Comparison of ENCODE assay signal across 11 cellular contexts in genomic region chr10:12067336-12067735, GRCh38. TPM values are rescaled to one million over a fixed set of nuclear protein-coding genes. Genes with fewer than 3 reads are reported as not detected.
DNase-seq lines count a peak whose midpoint lies in the region; ATAC-seq, FAIRE-seq and TF ChIP-seq lines count a peak whose summit lies in the region.
"Had no signal": no experiment of that assay in that cellular context is flagged by ENCODE, and none has a peak within 500 bp of the region (broad histone marks: within the 10 kb centered on the region; RNA-seq: fewer than 3 reads in every experiment).

No MANE protein-coding gene starts in this region.

- H3K27ac ChIP-seq in left lung (no peak overlapping the region), neural progenitor cell (no peak overlapping the region)

- DNase-seq in activated CD4-positive, alpha-beta memory T cell treated with anti-CD3 and anti-CD28 coated beads for 36 hours, result no peak
- DNase-seq in activated CD4-positive, alpha-beta memory T cell treated with anti-CD3 and anti-CD28 coated beads, Interleukin-2, amount 10 ng/mL, durations not matched to agents 7 days and 5 days, result no peak
- DNase-seq in RCC 7860 (ENCODE audit: low spot score) (peak; percentile 97), epithelial cell of esophagus (ENCODE audit: low read depth) (peak; percentile 85), skeletal muscle cell (ENCODE audit: low read depth) (peak; percentile 30), left lung (no peak), GM12891 (ENCODE audit: insufficient read length, low spot score) (no peak), neural progenitor cell (ENCODE audit: low spot score) (no peak)
- DNase-seq: activated B cell treated with CpG ODN at 0.5 μM for 24 hours, small intestine had no signal

- FAIRE-seq in RCC 7860 (lab: Jason Lieb, UNC) (peak; percentile 95), GM12891 (lab: Jason Lieb, UNC) (no peak)
- FAIRE-seq: small intestine had no signal

- peaks cover 36% of the 10 kb centered on the region for H3K79me2 ChIP-seq in neural progenitor cell (ENCODE audit: low read depth)

- H2AFZ ChIP-seq in neural progenitor cell (replicated peaks), result no peak overlapping the region

- H3K27me3 ChIP-seq in left lung, result no peaks in the 10 kb centered on the region
- H3K27me3 ChIP-seq in neural progenitor cell, result no peaks in the 10 kb centered on the region

- H3K9me3 ChIP-seq in left lung (no peaks in the 10 kb centered on the region), neural progenitor cell (ENCODE audit: low read depth) (no peaks in the 10 kb centered on the region)

- no peak overlapping the region for H3K4me3 Mint-ChIP-seq in activated CD4-positive, alpha-beta memory T cell treated with anti-CD3 and anti-CD28 coated beads for 36 hours
- no peak overlapping the region for H3K4me3 Mint-ChIP-seq in activated CD4-positive, alpha-beta memory T cell treated with anti-CD3 and anti-CD28 coated beads, Interleukin-2, amount 10 ng/mL, durations not matched to agents 7 days and 5 days
- H3K4me3 Mint-ChIP-seq in neural progenitor cell, result no peak overlapping the region

- H3K4me2 ChIP-seq in neural progenitor cell, result no peak overlapping the region

- H3K4me3 ChIP-seq in epithelial cell of esophagus (ENCODE audit: low read length) (no peak overlapping the region), skeletal muscle cell (ENCODE audit: low read depth, low read length) (no peak overlapping the region), left lung (no peak overlapping the region), neural progenitor cell (no peak overlapping the region)

- H3K9ac ChIP-seq in neural progenitor cell, result no peak overlapping the region

- H4K20me1 ChIP-seq in neural progenitor cell (ENCODE audit: low read depth), result peaks cover 3% of the 10 kb centered on the region

- no peaks in the 10 kb centered on the region for H3K9me3 Mint-ChIP-seq in activated CD4-positive, alpha-beta memory T cell treated with anti-CD3 and anti-CD28 coated beads for 36 hours
- no peaks in the 10 kb centered on the region for H3K9me3 Mint-ChIP-seq in activated CD4-positive, alpha-beta memory T cell treated with anti-CD3 and anti-CD28 coated beads, Interleukin-2, amount 10 ng/mL, durations not matched to agents 7 days and 5 days
- peaks cover 2% of the 10 kb centered on the region for H3K9me3 Mint-ChIP-seq in neural progenitor cell
- H3K9me3 Mint-ChIP-seq: activated B cell treated with CpG ODN at 0.5 μM for 24 hours; activated naive CD4-positive, alpha-beta T cell treated with anti-CD3 and anti-CD28 coated beads, Interleukin-2, amount 50 U/mL, for 72 hours had no signal

- peak overlapping the region; percentile 8 for H3K27ac Mint-ChIP-seq in activated CD4-positive, alpha-beta memory T cell treated with anti-CD3 and anti-CD28 coated beads for 36 hours
- H3K27ac Mint-ChIP-seq in activated CD4-positive, alpha-beta memory T cell treated with anti-CD3 and anti-CD28 coated beads, Interleukin-2, amount 10 ng/mL, durations not matched to agents 7 days and 5 days, result no peak overlapping the region
- no peak overlapping the region for H3K27ac Mint-ChIP-seq in neural progenitor cell
- H3K27ac Mint-ChIP-seq: activated B cell treated with CpG ODN at 0.5 μM for 24 hours had no signal

- no peaks in the 10 kb centered on the region for H3K36me3 Mint-ChIP-seq in activated CD4-positive, alpha-beta memory T cell treated with anti-CD3 and anti-CD28 coated beads for 36 hours
- H3K36me3 Mint-ChIP-seq in activated CD4-positive, alpha-beta memory T cell treated with anti-CD3 and anti-CD28 coated beads, Interleukin-2, amount 10 ng/mL, durations not matched to agents 7 days and 5 days (ENCODE audit: low read depth), result peaks cover 3% of the 10 kb centered on the region
- H3K36me3 Mint-ChIP-seq in neural progenitor cell, result peaks cover 4% of the 10 kb centered on the region

- H3K4me1 ChIP-seq in left lung (peaks cover 6 to 20% of the 10 kb centered on the region in 2 donors), neural progenitor cell (peaks cover 4% of the 10 kb centered on the region)

- POLR2A ChIA-PET in activated CD4-positive, alpha-beta memory T cell treated with anti-CD3 and anti-CD28 coated beads for 36 hours (lab: Charles Lee), result interaction anchor here (1.0 to 1.1 kb wide), 2 partner anchors 24 to 55 kb away, joined by 3 to 5 read pairs; partner anchors contain the start of gene UPF2
- POLR2A ChIA-PET in activated CD4-positive, alpha-beta memory T cell treated with anti-CD3 and anti-CD28 coated beads, Interleukin-2, amount 10 ng/mL, durations not matched to agents 7 days and 5 days (lab: Charles Lee), result interaction anchor here (0.9 to 3.7 kb wide), 2 partner anchors 25 to 29 kb away, joined by 3 to 30 read pairs; partner anchors contain the start of gene UPF2

- intact Hi-C loops in activated CD4-positive, alpha-beta memory T cell treated with anti-CD3 and anti-CD28 coated beads for 36 hours (cut with micrococcal nuclease), result loop anchor here (1.0 to 5.0 kb wide), 2 partner anchors 14 to 130 kb away; partner anchors contain the start of genes CDC123 and NUDT5
- intact Hi-C loops in left lung (cut with DNase I), result no loop called here

- TF ChIP-seq CTCF in epithelial cell of esophagus (IDR thresholded peaks at IDR 0.05; ENCODE audit: insufficient read depth, low read depth, low read length, missing control alignments) (no peak), left lung (IDR thresholded peaks at IDR 0.05) (no peak), neural progenitor cell (IDR thresholded peaks at IDR 0.05) (no peak)

- no peaks in the 10 kb centered on the region for H3K27me3 Mint-ChIP-seq in activated CD4-positive, alpha-beta memory T cell treated with anti-CD3 and anti-CD28 coated beads for 36 hours
- peaks cover 2% of the 10 kb centered on the region for H3K27me3 Mint-ChIP-seq in activated CD4-positive, alpha-beta memory T cell treated with anti-CD3 and anti-CD28 coated beads, Interleukin-2, amount 10 ng/mL, durations not matched to agents 7 days and 5 days
- H3K27me3 Mint-ChIP-seq in neural progenitor cell (ENCODE audit: insufficient read depth, low read depth), result peaks cover 3% of the 10 kb centered on the region
- H3K27me3 Mint-ChIP-seq: activated B cell treated with CpG ODN at 0.5 μM for 24 hours had no signal

- peaks cover 4% of the 10 kb centered on the region for H3F3A ChIP-seq in neural progenitor cell (ENCODE audit: low read depth)

- H3K4me1 Mint-ChIP-seq in activated CD4-positive, alpha-beta memory T cell treated with anti-CD3 and anti-CD28 coated beads for 36 hours (ENCODE audit: low read depth), result peaks cover 22% of the 10 kb centered on the region
- peaks cover 24% of the 10 kb centered on the region for H3K4me1 Mint-ChIP-seq in activated CD4-positive, alpha-beta memory T cell treated with anti-CD3 and anti-CD28 coated beads, Interleukin-2, amount 10 ng/mL, durations not matched to agents 7 days and 5 days
- H3K4me1 Mint-ChIP-seq in neural progenitor cell, result peaks cover 16% of the 10 kb centered on the region

- no peak for ATAC-seq in left lung

- CTCF ChIA-PET in activated CD4-positive, alpha-beta memory T cell treated with anti-CD3 and anti-CD28 coated beads for 36 hours (lab: Charles Lee), result interaction anchor here (1.9 kb wide), 1 partner anchor 26 kb away, joined by 6 read pairs; no protein-coding TSS in a partner anchor
- CTCF ChIA-PET in activated CD4-positive, alpha-beta memory T cell treated with anti-CD3 and anti-CD28 coated beads, Interleukin-2, amount 10 ng/mL, durations not matched to agents 7 days and 5 days (lab: Charles Lee), result interaction anchor here (0.5 to 1.2 kb wide), 3 partner anchors 12 to 42 kb away, joined by 3 read pairs; partner anchors contain the start of gene UPF2

- TF ChIP-seq POLR2A in GM12891 (IDR thresholded peaks at IDR 0.05; ENCODE audit: low read depth, low read length), result no peak

- no peaks in the 10 kb centered on the region for H3K36me3 ChIP-seq in left lung
- H3K36me3 ChIP-seq in neural progenitor cell, result no peaks in the 10 kb centered on the region

TF ChIP-seq in GM12891, 5 proteins besides CTCF, POLR2A, EP300 and RAD21:
- no peak for TF ChIP-seq POU2F2 (IDR thresholded peaks at IDR 0.05; ENCODE audit: low read depth, low read length)
- no peak for TF ChIP-seq TAF1 (IDR thresholded peaks at IDR 0.05; ENCODE audit: low read depth, low read length)
- no peak for TF ChIP-seq SPI1 (IDR thresholded peaks at IDR 0.05; ENCODE audit: low read depth, low read length)
- TF ChIP-seq POLR2AphosphoS5 (IDR thresholded peaks at IDR 0.05; ENCODE audit: low read depth, low read length), result no peak
- no peak for TF ChIP-seq PAX5 (IDR thresholded peaks at IDR 0.05; ENCODE audit: insufficient read depth, low read length, severe bottlenecking)

RNA-seq across cellular contexts. Expression of gene DHTKD1, which starts 1.4 kb away (rescaled TPM):
- total RNA-seq in activated CD4-positive, alpha-beta memory T cell treated with anti-CD3 and anti-CD28 coated beads for 36 hours, result 10 to 100 TPM; 16.2 to 17.1 TPM
- total RNA-seq in activated CD4-positive, alpha-beta memory T cell treated with anti-CD3 and anti-CD28 coated beads, Interleukin-2, amount 10 ng/mL, durations not matched to agents 7 days and 5 days, result 10 to 100 TPM; 16.9 to 17.8 TPM
- total RNA-seq in left lung (10 to 100 TPM; 17.5 to 26.7 TPM), neural progenitor cell (ENCODE audit: low replicate concordance) (53.9 and 62.0 TPM in 2 replicates)
- polyA plus RNA-seq in GM12891 (2012; ENCODE audit: low read depth, missing spikeins), result 12.3 TPM

RNA-seq across cellular contexts. Expression of gene UPF2, which starts 24.7 kb away (rescaled TPM):
- total RNA-seq in activated CD4-positive, alpha-beta memory T cell treated with anti-CD3 and anti-CD28 coated beads for 36 hours, result 10 to 100 TPM; 29.5 to 32.0 TPM
- 10 to 100 TPM; 26.7 to 28.5 TPM for total RNA-seq in activated CD4-positive, alpha-beta memory T cell treated with anti-CD3 and anti-CD28 coated beads, Interleukin-2, amount 10 ng/mL, durations not matched to agents 7 days and 5 days
- total RNA-seq in left lung (10 to 100 TPM; 14.5 to 18.7 TPM), neural progenitor cell (ENCODE audit: low replicate concordance) (19.6 and 33.2 TPM in 2 replicates)
- 16.6 TPM for polyA plus RNA-seq in GM12891 (2012; ENCODE audit: low read depth, missing spikeins)

Comparison
In these comparisons a context has a peak if more than half of its experiments do, and no peak if none do; other contexts are left out.
1. DNase-seq: peak in RCC 7860 (single experiment), epithelial cell of esophagus (single experiment) and skeletal muscle cell (single experiment); none in activated CD4-positive, alpha-beta memory T cell treated with anti-CD3 and anti-CD28 coated beads for 36 hours (single experiment), activated CD4-positive, alpha-beta memory T cell treated with anti-CD3 and anti-CD28 coated beads, Interleukin-2, amount 10 ng/mL, durations not matched to agents 7 days and 5 days (single experiment), left lung (0 of 2), GM12891 (single experiment) and neural progenitor cell (single experiment).